Comparison of ENCODE assay signal across 1 cellular context in genomic region chr6:52317841-52318581, GRCh38.
TF ChIP-seq lines count a peak whose summit lies in the region.

No MANE protein-coding gene starts in this region.

TF ChIP-seq in K562, 482 proteins besides CTCF, POLR2A, EP300 and RAD21 (continued from another document):
- 0 out of 2 replicates have a peak, but pooled peaks have one; percentile 34 for TF ChIP-seq HMBOX1 (IDR thresholded peaks at IDR 0.05)
- TF ChIP-seq CTBP1 (IDR thresholded peaks at IDR 0.05; ENCODE audit: borderline replicate concordance): 0 out of 2 replicates have a peak, but pooled peaks have one; percentile 19
- TF ChIP-seq FOSL1 (tag; conservative IDR thresholded peaks at IDR 0.05): peak; percentile 75
- TF ChIP-seq MEIS2 (IDR thresholded peaks at IDR 0.05; ENCODE audit: partially characterized antibody): peak; percentile 11
- TF ChIP-seq SUPT5H (IDR thresholded peaks at IDR 0.05): no peak
- TF ChIP-seq JUN (IDR thresholded peaks at IDR 0.05; ENCODE audit: borderline replicate concordance, low read depth, low read length): 0 out of 2 replicates have a peak, but pooled peaks have one; percentile 43
- TF ChIP-seq JUN (CRISPR knock-in tag; IDR thresholded peaks at IDR 0.05; ENCODE audit: borderline replicate concordance): no peak
- TF ChIP-seq U2AF1 (optimal IDR thresholded peaks at IDR 0.05; ENCODE audit: low read depth, low read length): no peak
- no peak for TF ChIP-seq BCL6 (CRISPR knock-in tag; IDR thresholded peaks at IDR 0.05)
- TF ChIP-seq JUND (IDR thresholded peaks at IDR 0.05; ENCODE audit: borderline replicate concordance, low read depth, low read length): peak; percentile 84
- TF ChIP-seq JUND (tag; IDR thresholded peaks at IDR 0.05; ENCODE audit: borderline replicate concordance, low read depth, low read length): peak; percentile 81
- TF ChIP-seq CEBPG (CRISPR knock-in tag; IDR thresholded peaks at IDR 0.05): peak; percentile 68
- peak; percentile 79 to 91 for TF ChIP-seq CEBPG (tag; conservative IDR thresholded peaks at IDR 0.05 in 1 of 2, IDR thresholded peaks at IDR 0.05 in 1 of 2)
- TF ChIP-seq UBTF (IDR thresholded peaks at IDR 0.05; ENCODE audit: borderline replicate concordance in 1 of 2, low read depth in 2 of 2, low read length in 2 of 2): no peak
- TF ChIP-seq CEBPB (tag; IDR thresholded peaks at IDR 0.05): peak; percentile 97
- 0 out of 2 replicates have a peak, but pooled peaks have one; percentile 23 for TF ChIP-seq ARID1B (IDR thresholded peaks at IDR 0.05)
- TF ChIP-seq HNRNPK (IDR thresholded peaks at IDR 0.05; ENCODE audit: low read depth, low read length, poor library complexity, severe bottlenecking): no peak
- no peak for TF ChIP-seq TAF15 (IDR thresholded peaks at IDR 0.05; ENCODE audit: low read depth, low read length)
- TF ChIP-seq ATF3 (IDR thresholded peaks at IDR 0.05): peak; percentile 85
- no peak for TF ChIP-seq ATF3 (CRISPR knock-in tag; conservative IDR thresholded peaks at IDR 0.05)
- TF ChIP-seq ZBTB17 (CRISPR knock-in tag; IDR thresholded peaks at IDR 0.05): no peak
- TF ChIP-seq ETS1 (conservative IDR thresholded peaks at IDR 0.05; ENCODE audit: control insufficient read depth, low read depth, low read length): no peak
- no peak for TF ChIP-seq IRF9 (tag; IDR thresholded peaks at IDR 0.05)
- no peak for TF ChIP-seq PTBP1 (IDR thresholded peaks at IDR 0.05; ENCODE audit: low read depth, low read length)
